ENCODE assay signal across 8 cellular contexts in genomic region chr17:64133546-64134215, GRCh38. TPM values are rescaled to one million over a fixed set of nuclear protein-coding genes. Genes with fewer than 3 reads are reported as not detected.
DNase-seq lines count a peak whose midpoint lies in the region; ATAC-seq and TF ChIP-seq lines count a peak whose summit lies in the region.

No MANE protein-coding gene starts in this region.

- H3K79me2 ChIP-seq in DOHH2 (ENCODE audit: control insufficient read depth, low read length), result no peaks in the 10 kb centered on the region
- H3K79me2 ChIP-seq in osteoblast (ENCODE audit: insufficient read depth, low read length), result peaks cover 10% of the 10 kb centered on the region

- H3K4me3 ChIP-seq in DOHH2 (ENCODE audit: low read length) (no peak overlapping the region), epithelial cell of esophagus (ENCODE audit: low read length) (no peak overlapping the region), osteoblast (ENCODE audit: insufficient read depth, low read length) (no peak overlapping the region)

- no peaks in the 10 kb centered on the region for H3K9me3 ChIP-seq in DOHH2 (ENCODE audit: control insufficient read depth, insufficient read depth, low read length)
- H3K9me3 ChIP-seq in osteoblast (ENCODE audit: low read depth, low read length), result no peaks in the 10 kb centered on the region

- no peaks in the 10 kb centered on the region for H4K20me1 ChIP-seq in DOHH2 (ENCODE audit: control insufficient read depth, insufficient read depth, low read depth, low read length)
- H4K20me1 ChIP-seq in osteoblast (ENCODE audit: insufficient read depth, low read length), result peaks cover 5% of the 10 kb centered on the region

- H3K9me2 ChIP-seq in DOHH2 (replicated peaks; ENCODE audit: control insufficient read depth, low read length), result no peaks in the 10 kb centered on the region

- H3K4me2 ChIP-seq in DOHH2 (ENCODE audit: low read length) (no peak overlapping the region), osteoblast (ENCODE audit: insufficient read depth, low read length) (no peak overlapping the region)

- H3F3A ChIP-seq in DOHH2 (ENCODE audit: control insufficient read depth, insufficient read depth), result 0 out of 2 replicates have a peak, but pooled peaks cover under 1% of the 10 kb centered on the region

- no peak overlapping the region for H2AFZ ChIP-seq in osteoblast (ENCODE audit: low read length)

- ATAC-seq in HG03196 (IDR thresholded peaks at IDR 0.05; ENCODE audit: unreplicated experiment) (no peak), GM19328 (IDR thresholded peaks at IDR 0.05; ENCODE audit: unreplicated experiment) (no peak)

- H3K27ac ChIP-seq in DOHH2 (ENCODE audit: low read depth, low read length) (no peak overlapping the region), osteoblast (ENCODE audit: low read depth, low read length) (no peak overlapping the region)

- no peaks in the 10 kb centered on the region for H3K36me3 ChIP-seq in DOHH2 (ENCODE audit: control insufficient read depth, low read length)
- H3K36me3 ChIP-seq in osteoblast (ENCODE audit: insufficient read depth, low read length), result no peaks in the 10 kb centered on the region

- peak; percentile 39 for DNase-seq in 8988T
- DNase-seq in NCI-H1092 (lab: John Stamatoyannopoulos, UW), result peak; percentile 52
- DNase-seq in SHP77 (lab: John Stamatoyannopoulos, UW), result peak; percentile 58 to 70
- peak; percentile 71 for DNase-seq in epithelial cell of esophagus (ENCODE audit: low read depth)
- peak; percentile 89 for DNase-seq in osteoblast (ENCODE audit: insufficient read length, low spot score, missing footprints)

- peaks cover 24% of the 10 kb centered on the region for H3K27me3 ChIP-seq in DOHH2 (ENCODE audit: control insufficient read depth, low read length)
- H3K27me3 ChIP-seq in osteoblast (ENCODE audit: insufficient read depth, low read length), result no peaks in the 10 kb centered on the region

- TF ChIP-seq CTCF in DOHH2 (IDR thresholded peaks at IDR 0.05; ENCODE audit: low read depth, low read length, poor library complexity, severe bottlenecking) (peak; percentile 71), epithelial cell of esophagus (IDR thresholded peaks at IDR 0.05; ENCODE audit: insufficient read depth, low read depth, low read length, missing control alignments) (peak; percentile 62), osteoblast (IDR thresholded peaks at IDR 0.05; ENCODE audit: extremely low read depth, low read depth, low read length) (peak; percentile 73)

- H3K4me1 ChIP-seq in DOHH2 (ENCODE audit: control insufficient read depth, low read length) (peaks cover 18% of the 10 kb centered on the region), osteoblast (ENCODE audit: insufficient read depth, low read length) (peaks cover 12% of the 10 kb centered on the region)

RNA-seq across cellular contexts. Expression of gene ERN1, which starts 3.7 kb away (rescaled TPM):
- 12.1 and 12.7 TPM in 2 replicates for total RNA-seq in osteoblast

Comparison
In these comparisons a context has a peak if more than half of its experiments do, and no peak if none do; other contexts are left out.
1. DNase-seq: peak in every context shown above with its lines; median percentile 89 in osteoblast; 71 in epithelial cell of esophagus; 64 in SHP77; 52 in NCI-H1092; 39 in 8988T.